1 cellular context compared by ENCODE assay signal in genomic region chr19:49811328-49811727, GRCh38.
TF ChIP-seq lines count a peak whose summit lies in the region.

No MANE protein-coding gene starts in this region.

TF ChIP-seq in GM12878, 131 proteins besides CTCF, POLR2A, EP300 and RAD21:
- TF ChIP-seq SIX5 (IDR thresholded peaks at IDR 0.05; ENCODE audit: low read depth, low read length, severe bottlenecking) (peak; percentile 41), HCFC1 (IDR thresholded peaks at IDR 0.05; ENCODE audit: low read length) (peak; percentile 38; the same call in 1 of the 2 replicates), RFX5 (IDR thresholded peaks at IDR 0.05; ENCODE audit: low read depth, low read length) (no peak), SP1 (IDR thresholded peaks at IDR 0.05; ENCODE audit: low read depth, low read length) (no peak)
